1 cellular context compared by ENCODE assay signal in genomic region chr9:34372598-34373011, GRCh38.
TF ChIP-seq lines count a peak whose summit lies in the region.

No MANE protein-coding gene starts in this region.

TF ChIP-seq in HepG2, 621 proteins besides CTCF, POLR2A, EP300 and RAD21:
- TF ChIP-seq ZBTB38 (CRISPR knock-in tag; IDR thresholded peaks at IDR 0.05), result peak; percentile 55
- peak; percentile 92 for TF ChIP-seq ZBTB33 (CRISPR knock-in tag; IDR thresholded peaks at IDR 0.05)
- TF ChIP-seq MZF1 (CRISPR knock-in tag; IDR thresholded peaks at IDR 0.05; ENCODE audit: borderline replicate concordance), result no peak
- TF ChIP-seq AGO2 (optimal IDR thresholded peaks at IDR 0.05; ENCODE audit: low read depth, low read length), result peak; percentile 7
- no peak for TF ChIP-seq HMGA1 (CRISPR knock-in tag; conservative IDR thresholded peaks at IDR 0.05)
- TF ChIP-seq ZFX (CRISPR knock-in tag; IDR thresholded peaks at IDR 0.05; ENCODE audit: low read depth), result no peak
- no peak for TF ChIP-seq HNF4A (CRISPR knock-in tag; IDR thresholded peaks at IDR 0.05)
